1 cellular context compared by ENCODE assay signal in genomic region chr16:1183235-1183907, GRCh38.
TF ChIP-seq lines count a peak whose summit lies in the region.

No MANE protein-coding gene starts in this region.

TF ChIP-seq in HEK293, 187 proteins besides CTCF, POLR2A, EP300 and RAD21 (continued from another document):
- peak; percentile 58; the same call in 1 of the 2 replicates for TF ChIP-seq PATZ1 (tag by site-specific recombination; IDR thresholded peaks at IDR 0.05)
TF ChIP-seq in HEK293: peak in this region for 13.
